8 cellular contexts compared by ENCODE assay signal in the genomic region with DNA sequence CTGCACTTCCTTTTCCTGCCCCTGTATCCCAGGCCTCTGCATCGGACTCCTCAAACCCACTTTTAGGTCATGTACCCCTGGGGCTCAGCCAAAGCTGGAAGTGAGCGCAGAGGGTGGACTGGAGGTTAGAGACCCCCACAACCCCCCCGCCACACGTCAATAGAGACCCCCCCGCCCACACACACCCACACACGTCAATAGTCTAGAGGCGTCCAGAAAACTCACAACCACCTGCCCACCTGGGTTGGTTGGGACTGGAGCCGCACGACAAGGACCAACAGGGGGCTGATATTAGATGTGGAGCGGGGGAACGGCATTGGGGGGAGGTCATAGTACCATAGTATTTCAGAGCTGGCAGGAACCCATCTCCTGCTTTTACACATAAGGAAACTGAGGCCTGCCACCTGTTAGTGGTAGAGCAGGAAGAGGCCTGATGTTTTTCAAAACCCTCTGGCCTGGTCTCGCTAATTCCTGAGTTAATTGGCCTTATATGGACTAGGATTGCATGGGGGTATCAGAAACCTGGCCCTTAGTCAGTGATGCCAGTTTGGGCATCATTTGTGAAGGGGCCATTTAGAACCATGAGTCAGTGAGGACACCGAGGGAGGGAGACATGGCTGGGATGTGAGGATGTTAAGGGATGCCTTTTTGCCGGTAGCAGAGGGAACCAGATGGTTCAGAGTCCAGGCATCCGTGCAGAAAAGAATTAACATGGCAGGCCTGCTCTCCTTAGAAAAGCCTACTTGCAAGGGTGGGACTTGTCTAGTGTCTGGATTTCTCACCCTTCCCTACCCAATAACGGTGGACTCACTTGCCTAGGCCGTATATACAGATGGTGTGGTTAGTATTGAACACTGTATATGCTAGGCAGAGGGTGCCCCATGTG. TPM values are rescaled to one million over a fixed set of nuclear protein-coding genes. Genes with fewer than 3 reads are reported as not detected.
DNase-seq lines count a peak whose midpoint lies in the region; ATAC-seq, FAIRE-seq and TF ChIP-seq lines count a peak whose summit lies in the region.

No MANE protein-coding gene starts in this region.

- POLR2A ChIA-PET in GM12878 (lab: Charles Lee), result no interaction called here

- H3K4ac ChIP-seq in mesenchymal stem cell (ENCODE audit: low read depth in 1 of 2, low read length in 2 of 2), result no peak overlapping the region

- peak overlapping the region in 1 of 2 experiments; percentile 76 for H3K23ac ChIP-seq in mesenchymal stem cell (ENCODE audit: low read length in 2 of 2)

- peaks cover 23% of the 10 kb centered on the region for H3K79me1 ChIP-seq in mesenchymal stem cell (replicated peaks; ENCODE audit: low read length, poor library complexity, severe bottlenecking)

- TF ChIP-seq EP300 in GM12878 (IDR thresholded peaks at IDR 0.05; ENCODE audit: borderline replicate concordance in 1 of 2, control insufficient read depth in 1 of 2, low read depth in 2 of 2, low read length in 2 of 2), result no peak

- H3K14ac ChIP-seq in mesenchymal stem cell (ENCODE audit: low read length in 2 of 2), result no peak overlapping the region

- no peak overlapping the region for H4K91ac ChIP-seq in mesenchymal stem cell (ENCODE audit: low read length)

- H3K27me3 ChIP-seq in left ventricle myocardium inferior (ENCODE audit: low read depth) (no peaks in the 10 kb centered on the region), GM12878 (replicated peaks in 1 of 2; ENCODE audit: control insufficient read depth in 2 of 2, insufficient read depth in 2 of 2, low read length in 1 of 2) (no peaks in the 10 kb centered on the region), mesenchymal stem cell (ENCODE audit: control insufficient read depth in 1 of 2, insufficient read depth in 1 of 2, low read length in 2 of 2) (no peaks in the 10 kb centered on the region), vagina (no peaks in the 10 kb centered on the region)

- peak overlapping the region; percentile 81 for H3K4me3 ChIP-seq in left ventricle myocardium inferior
- H3K4me3 ChIP-seq in GM12878, result peak overlapping the region; percentile 86
- H3K4me3 ChIP-seq in mesenchymal stem cell (ENCODE audit: insufficient read depth in 1 of 2, low read depth in 1 of 2, low read length in 2 of 2), result peak overlapping the region; percentile 83 to 86
- H3K4me3 ChIP-seq in vagina, result peak overlapping the region; percentile 77 to 97

- no peak for ATAC-seq in left cardiac atrium
- no peak for ATAC-seq in GM12878
- no peak for ATAC-seq in GM19395 (IDR thresholded peaks at IDR 0.05; ENCODE audit: unreplicated experiment)

- peak overlapping the region; percentile 49 for H2BK120ac ChIP-seq in mesenchymal stem cell (ENCODE audit: low read depth, low read length)

- in situ Hi-C loops in GM12878 (cut with MboI), result no loop called here

- H4K20me1 ChIP-seq in GM12878 (ENCODE audit: control insufficient read depth, insufficient read depth), result no peaks in the 10 kb centered on the region

- TSS peak; percentile 58 for BruUV-seq in GM12878 (replicated peaks; lab: Mats Ljungman, UMichigan)

- 70% methylated on average over 17 of the region's 17 CpGs for WGBS in GM12878 (ENCODE audit: insufficient coverage, insufficient replicate concordance, low lambda C conversion rate, missing lambda C conversion rate)
- WGBS in mesenchymal stem cell, result 84% methylated on average over 13 of the region's 17 CpGs

- H3K18ac ChIP-seq in mesenchymal stem cell (ENCODE audit: low read depth in 1 of 2, low read length in 2 of 2), result no peak overlapping the region

- no peak overlapping the region for H2BK15ac ChIP-seq in mesenchymal stem cell (ENCODE audit: low read depth, poor library complexity, severe bottlenecking)

- peak overlapping the region; percentile 79 for H2AFZ ChIP-seq in GM12878 (ENCODE audit: control insufficient read depth, low read depth, low read length)
- peak overlapping the region; percentile 15 for H2AFZ ChIP-seq in mesenchymal stem cell (ENCODE audit: low read depth, low read length)

- peak overlapping the region; percentile 85 for H3K4me2 ChIP-seq in GM12878 (ENCODE audit: control insufficient read depth, insufficient read depth)
- H3K4me2 ChIP-seq in mesenchymal stem cell (ENCODE audit: low read length, poor library complexity, severe bottlenecking), result peak overlapping the region; percentile 96

- H3K4me1 ChIP-seq in left ventricle myocardium inferior (peaks cover 36% of the 10 kb centered on the region), GM12878 (ENCODE audit: control insufficient read depth, insufficient read depth, low read length) (peaks cover 11% of the 10 kb centered on the region), mesenchymal stem cell (ENCODE audit: control insufficient read depth, insufficient read depth, low read depth, low read length) (peaks cover 9% of the 10 kb centered on the region), vagina (peaks cover 21% of the 10 kb centered on the region)

- no peak for TF ChIP-seq RAD21 in GM12878 (IDR thresholded peaks at IDR 0.05; ENCODE audit: insufficient read depth, low read depth, low read length)

- H3K27ac ChIP-seq in left ventricle myocardium inferior (replicated peaks) (peak overlapping the region; percentile 92), GM12878 (ENCODE audit: control insufficient read depth, insufficient read depth) (no peak overlapping the region), mesenchymal stem cell (ENCODE audit: low read length, poor library complexity, severe bottlenecking) (no peak overlapping the region), vagina (peak overlapping the region; percentile 88)

- TF ChIP-seq POLR2A in GM12878 (IDR thresholded peaks at IDR 0.05; ENCODE audit: low read depth, low read length), result no peak
- no peak for TF ChIP-seq POLR2A in vagina (IDR thresholded peaks at IDR 0.05)

- DNase-seq in left ventricle myocardium inferior, result no peak
- no peak for DNase-seq in left cardiac atrium
- DNase-seq in GM12878 (ENCODE audit: low read depth, low spot score), result no peak
- no peak for DNase-seq in mesenchymal stem cell
- no peak for DNase-seq in vagina (ENCODE audit: extremely low spot score in 2 of 2)
- no peak for DNase-seq in NCI-H345 (lab: John Stamatoyannopoulos, UW)
- no peak for DNase-seq in GM20000 (ENCODE audit: low spot score)

- CTCF ChIA-PET in GM12878 (lab: Yijun Ruan, JAX), result interaction anchor here (0.8 to 1.7 kb wide), 2 partner anchors 19 to 23 kb away, joined by 3 to 13 read pairs; no protein-coding TSS in a partner anchor

- H2AK5ac ChIP-seq in mesenchymal stem cell (ENCODE audit: low read length, severe bottlenecking), result no peak overlapping the region

- H3K36me3 ChIP-seq in left ventricle myocardium inferior (no peaks in the 10 kb centered on the region), GM12878 (ENCODE audit: control insufficient read depth in 2 of 2, insufficient read depth in 2 of 2, low read length in 1 of 2) (no peaks in the 10 kb centered on the region), mesenchymal stem cell (ENCODE audit: control insufficient read depth in 1 of 2, insufficient read depth in 2 of 2, low read depth in 1 of 2, low read length in 2 of 2) (no peaks in the 10 kb centered on the region), vagina (no peaks in the 10 kb centered on the region)

- H4K8ac ChIP-seq in mesenchymal stem cell (ENCODE audit: low read length), result no peak overlapping the region

- H3K9me3 ChIP-seq in left ventricle myocardium inferior (replicated peaks) (no peaks in the 10 kb centered on the region), GM12878 (replicated peaks; ENCODE audit: control insufficient read depth, insufficient read depth, low read length) (no peaks in the 10 kb centered on the region), mesenchymal stem cell (ENCODE audit: control insufficient read depth, low read length) (no peaks in the 10 kb centered on the region), vagina (no peaks in the 10 kb centered on the region)

- no peak for FAIRE-seq in GM12878 (lab: Jason Lieb, UNC)

- RAD21 ChIA-PET in GM12878 (lab: Charles Lee; ENCODE audit: unreplicated experiment), result interaction anchor here (1.7 to 1.9 kb wide), 2 partner anchors 19 to 22 kb away, joined by 6 to 8 read pairs; a partner anchor contains a TSS

- H3K9ac ChIP-seq in GM12878 (ENCODE audit: control insufficient read depth, insufficient read depth, low read length) (peak overlapping the region; percentile 77), mesenchymal stem cell (ENCODE audit: low read length) (peak overlapping the region; percentile 98)

- H2BK12ac ChIP-seq in mesenchymal stem cell (ENCODE audit: low read length in 2 of 2), result no peak overlapping the region

- intact Hi-C loops in left ventricle myocardium inferior (cut with micrococcal nuclease) (no loop called here), left cardiac atrium (cut with DNase I) (no loop called here), GM12878 (cut with micrococcal nuclease; ENCODE audit: unreplicated experiment) (no loop called here), vagina (cut with DNase I) (no loop called here)

- SMC1A ChIA-PET in GM12878 (lab: Charles Lee; ENCODE audit: uncharacterized antibody, unreplicated experiment), result interaction anchor here (1.3 to 1.7 kb wide), 2 partner anchors 22 to 44 kb away, joined by 4 to 13 read pairs; no protein-coding TSS in a partner anchor

- peaks cover 4% of the 10 kb centered on the region for H3K79me2 ChIP-seq in GM12878 (ENCODE audit: control insufficient read depth, insufficient read depth, low read length)

- H2BK5ac ChIP-seq in mesenchymal stem cell (ENCODE audit: low read depth, low read length, poor library complexity, severe bottlenecking), result no peak overlapping the region

- TF ChIP-seq CTCF in left ventricle myocardium inferior (IDR thresholded peaks at IDR 0.05; ENCODE audit: borderline replicate concordance), result no peak
- no peak for TF ChIP-seq CTCF in GM12878 (IDR thresholded peaks at IDR 0.05 in 2 of 3, conservative IDR thresholded peaks at IDR 0.05 in 1 of 3; ENCODE audit: control insufficient read depth in 2 of 3, extremely low read depth in 1 of 3, insufficient read depth in 1 of 3, low read depth in 3 of 3, low read length in 3 of 3)
- no peak for TF ChIP-seq CTCF in vagina (IDR thresholded peaks at IDR 0.05)
- no peak for TF ChIP-seq CTCF in GM20000 (IDR thresholded peaks at IDR 0.05; ENCODE audit: extremely low read depth, missing control alignments)

RNA-seq across cellular contexts. Expression of a gene that starts 1.1 kb away (rescaled TPM):
- total RNA-seq in left ventricle myocardium inferior (108 TPM), left cardiac atrium (10 to 100 TPM; 83.8 to 88.6 TPM), GM12878 (2014; rRNA removed) (47.2 and 52.1 TPM in 2 replicates), GM12878 (2014; rRNA removed; fragmentation: Illumina TruSeq; extraction: Trizol) (38.7 and 39.4 TPM in 2 replicates), GM12878 (2021) (49.1 and 49.4 TPM in 2 replicates), vagina (110 TPM)
- 12.1 and 13.1 TPM in 2 replicates for total RNA-seq in GM12878 (2013; cell fraction: nucleolus; rRNA removed)
- 41.5 TPM for polyA plus RNA-seq in GM12878 (2011; ENCODE audit: low read depth)
- polyA plus RNA-seq in GM12878 (2011; rRNA removed) (37.6 and 46.0 TPM in 2 replicates), GM12878 (2014; fragmentation: Illumina TruSeq; extraction: Trizol) (35.5 and 37.1 TPM in 2 replicates), GM12878 (2014; fragmentation: Nextera tagmentation; extraction: Ambion mirVana) (10 to 100 TPM in 1 of 2 experiments, 1 to 10 TPM in 1; 5.1 to 19.3 TPM), GM12878 (2014; rRNA removed) (53.0 and 54.2 TPM in 2 replicates), GM12878 (2016; fragmentation: Nextera tagmentation; extraction: Ambion mirVana) (10 to 100 TPM; 10.8 to 83.4 TPM)
- polyA plus RNA-seq in GM12878 (2011; cell fraction: cytosol; rRNA removed), result 35.5 and 41.4 TPM in 2 replicates
- 10.9 and 13.3 TPM in 2 replicates for polyA plus RNA-seq in GM12878 (2011; cell fraction: nucleus; rRNA removed)
- polyA plus RNA-seq in GM12878 (2012), result 44.1 and 53.3 TPM in 2 replicates
- polyA minus RNA-seq in GM12878 (2011; rRNA and poly(A)+ RNA removed), result 9.2 and 15.1 TPM in 2 replicates
- 6.0 and 6.1 TPM in 2 replicates for polyA minus RNA-seq in GM12878 (2011; cell fraction: cytosol; rRNA and poly(A)+ RNA removed)
- 1.9 and 2.2 TPM in 2 replicates for polyA minus RNA-seq in GM12878 (2011; cell fraction: nucleus; rRNA and poly(A)+ RNA removed)
- 44.7 TPM for polyA plus RNA-seq in mesenchymal stem cell (2013, experiment 1 of 2)
- 49.2 TPM for polyA plus RNA-seq in mesenchymal stem cell (2013, experiment 2 of 2)

RNA-seq across cellular contexts. Expression of a gene that starts 19.1 kb away (rescaled TPM):
- total RNA-seq in left ventricle myocardium inferior (2.6 TPM), left cardiac atrium (1 to 10 TPM; 3.3 to 3.4 TPM), GM12878 (2014; rRNA removed) (20.7 and 22.3 TPM in 2 replicates), GM12878 (2014; rRNA removed; fragmentation: Illumina TruSeq; extraction: Trizol) (20.7 and 22.1 TPM in 2 replicates), GM12878 (2021) (21.0 and 25.9 TPM in 2 replicates), vagina (6.1 TPM)
- total RNA-seq in GM12878 (2013; cell fraction: nucleolus; rRNA removed), result 37.7 and 40.3 TPM in 2 replicates
- 4.2 TPM for polyA plus RNA-seq in GM12878 (2011; ENCODE audit: low read depth)
- polyA plus RNA-seq in GM12878 (2011; rRNA removed) (25.1 and 29.7 TPM in 2 replicates), GM12878 (2014; fragmentation: Illumina TruSeq; extraction: Trizol) (17.8 and 18.0 TPM in 2 replicates), GM12878 (2014; fragmentation: Nextera tagmentation; extraction: Ambion mirVana) (10 to 100 TPM; 16.1 to 17.2 TPM), GM12878 (2014; rRNA removed) (21.2 and 25.2 TPM in 2 replicates), GM12878 (2016; fragmentation: Nextera tagmentation; extraction: Ambion mirVana) (10 to 100 TPM; 16.7 to 18.0 TPM)
- 37.9 and 45.4 TPM in 2 replicates for polyA plus RNA-seq in GM12878 (2011; cell fraction: cytosol; rRNA removed)
- 33.3 and 33.7 TPM in 2 replicates for polyA plus RNA-seq in GM12878 (2011; cell fraction: nucleus; rRNA removed)
- polyA plus RNA-seq in GM12878 (2012), result 6.9 and 8.4 TPM in 2 replicates
- polyA minus RNA-seq in GM12878 (2011; rRNA and poly(A)+ RNA removed), result 50.9 and 59.4 TPM in 2 replicates
- 18.0 and 20.0 TPM in 2 replicates for polyA minus RNA-seq in GM12878 (2011; cell fraction: cytosol; rRNA and poly(A)+ RNA removed)
- 19.0 and 38.4 TPM in 2 replicates for polyA minus RNA-seq in GM12878 (2011; cell fraction: nucleus; rRNA and poly(A)+ RNA removed)
- polyA plus RNA-seq in mesenchymal stem cell (2013, experiment 1 of 2), result 5.6 TPM
- polyA plus RNA-seq in mesenchymal stem cell (2013, experiment 2 of 2), result 5.9 TPM

Comparison
In these comparisons a context has a peak if more than half of its experiments do, and no peak if none do; other contexts are left out.
1. H3K27ac ChIP-seq: peak in left ventricle myocardium inferior (single experiment) and vagina (single experiment); none in GM12878 (single experiment) and mesenchymal stem cell (single experiment).
2. Peak in every context shown above with its lines, with median percentiles within 50 percentile points of each other: H3K4me3 ChIP-seq.